ENCODE assay signal across 19 cellular contexts in genomic region chr6:53630533-53631269, GRCh38. TPM values are rescaled to one million over a fixed set of nuclear protein-coding genes. Genes with fewer than 3 reads are reported as not detected.
DNase-seq lines count a peak whose midpoint lies in the region; ATAC-seq and TF ChIP-seq lines count a peak whose summit lies in the region.
"Had no signal": no experiment of that assay in that cellular context is flagged by ENCODE, and none has a peak within 500 bp of the region (broad histone marks: within the 10 kb centered on the region; RNA-seq: fewer than 3 reads in every experiment).

No MANE protein-coding gene starts in this region.

- ATAC-seq in GM21717 (IDR thresholded peaks at IDR 0.05; ENCODE audit: unreplicated experiment): peak; percentile 37
- ATAC-seq in HG03196 (IDR thresholded peaks at IDR 0.05; ENCODE audit: unreplicated experiment): no peak
- no peak for ATAC-seq in CD8-positive, alpha-beta T cell

- DNase-seq in GM12865 (ENCODE audit: low read depth) (peak; percentile 26), RPMI8226 (peak; percentile 52), medulla oblongata (ENCODE audit: extremely low spot score) (peak; percentile 53), cerebellar nuclear complex (lab: John Stamatoyannopoulos, UW) (no peak), AG20443 (ENCODE audit: low spot score) (no peak)
- no peak for DNase-seq in CD8-positive, alpha-beta T cell
- DNase-seq: activated CD8-positive, alpha-beta memory T cell treated with anti-CD3 and anti-CD28 coated beads for 24 hours; amniotic stem cell; Karpas-422; mesendoderm; NCI-H1930; NCI-H510A treated with DMSO at 0.1 percent for 48 hours; nephron progenitor cell; PC-9; SW 1271; WERI-Rb-1 had no signal

- TF ChIP-seq CTCF in GM12865 (IDR thresholded peaks at IDR 0.05; ENCODE audit: insufficient read depth, low read depth, low read length, missing control alignments): no peak
- TF ChIP-seq CTCF in CD8-positive, alpha-beta T cell (IDR thresholded peaks at IDR 0.05): no peak

- peaks cover 2% of the 10 kb centered on the region for H3K4me1 Mint-ChIP-seq in CD8-positive, alpha-beta T cell (ENCODE audit: low read depth)

- CTCF ChIA-PET in CD8-positive, alpha-beta T cell (lab: Charles Lee): interaction anchor here (0.5 kb wide), 1 partner anchor 283 kb away, joined by 4 read pairs; no protein-coding TSS in a partner anchor

- no peak overlapping the region for H3K27ac ChIP-seq in CD8-positive, alpha-beta T cell (ENCODE audit: low read depth, low read length)
- H3K27ac ChIP-seq: WERI-Rb-1 had no signal

- no peaks in the 10 kb centered on the region for H3K36me3 Mint-ChIP-seq in CD8-positive, alpha-beta T cell

- H3K4me3 ChIP-seq in GM12865 (ENCODE audit: low read depth, low read length): no peak overlapping the region
- H3K4me3 ChIP-seq in CD8-positive, alpha-beta T cell (ENCODE audit: low read depth, low read length): no peak overlapping the region
- H3K4me3 ChIP-seq: PC-9 had no signal

- H3K27me3 ChIP-seq in CD8-positive, alpha-beta T cell (ENCODE audit: insufficient read depth, low read length): no peaks in the 10 kb centered on the region

- intact Hi-C loops in CD8-positive, alpha-beta T cell (cut with DNase I, micrococcal nuclease): no loop called here

- POLR2A ChIA-PET in CD8-positive, alpha-beta T cell (lab: Charles Lee): no interaction called here

- no peaks in the 10 kb centered on the region for H3K9me3 Mint-ChIP-seq in CD8-positive, alpha-beta T cell
- H3K9me3 Mint-ChIP-seq: activated T-helper 2 cell treated with anti-CD3 and anti-CD28 coated beads, Interferon-gamma antibody, Interleukin-2, Interleukin-4, amounts not matched to agents 10 μg/mL and 5 μg/mL and 100 μg/mL, durations not matched to agents 14 hours and 24 hours and 36 hours; nephron progenitor cell had no signal

- peaks cover 5% of the 10 kb centered on the region for H3K27me3 Mint-ChIP-seq in CD8-positive, alpha-beta T cell (ENCODE audit: low read depth)

- H3K4me3 Mint-ChIP-seq in CD8-positive, alpha-beta T cell: no peak overlapping the region
- H3K4me3 Mint-ChIP-seq: nephron progenitor cell had no signal

- no peaks in the 10 kb centered on the region for H3K36me3 ChIP-seq in CD8-positive, alpha-beta T cell (ENCODE audit: insufficient read depth, low read length)
- H3K36me3 ChIP-seq: WERI-Rb-1 had no signal

- no peaks in the 10 kb centered on the region for H3K4me1 ChIP-seq in CD8-positive, alpha-beta T cell (ENCODE audit: insufficient read depth, low read length)

- H3K27ac Mint-ChIP-seq in CD8-positive, alpha-beta T cell: no peak overlapping the region
- H3K27ac Mint-ChIP-seq: activated T-helper 2 cell treated with anti-CD3 and anti-CD28 coated beads, Interferon-gamma antibody, Interleukin-2, Interleukin-4, amounts not matched to agents 10 μg/mL and 5 μg/mL and 100 μg/mL, durations not matched to agents 14 hours and 24 hours and 36 hours; nephron progenitor cell had no signal

- no peaks in the 10 kb centered on the region for H3K9me3 ChIP-seq in CD8-positive, alpha-beta T cell (ENCODE audit: low read length)

RNA-seq across cellular contexts. Expression of gene KLHL31, which starts 34.9 kb away (rescaled TPM):
- total RNA-seq in CD8-positive, alpha-beta T cell: under 1 TPM; 0.08 to 0.14 TPM

Comparison
In these comparisons a context has a peak if more than half of its experiments do, and no peak if none do; other contexts are left out.
1. DNase-seq: peak in GM12865 (single experiment), RPMI8226 (single experiment) and medulla oblongata (single experiment); none in cerebellar nuclear complex (0 of 2), CD8-positive, alpha-beta T cell (0 of 7) and AG20443 (single experiment).